In the genomic region with DNA sequence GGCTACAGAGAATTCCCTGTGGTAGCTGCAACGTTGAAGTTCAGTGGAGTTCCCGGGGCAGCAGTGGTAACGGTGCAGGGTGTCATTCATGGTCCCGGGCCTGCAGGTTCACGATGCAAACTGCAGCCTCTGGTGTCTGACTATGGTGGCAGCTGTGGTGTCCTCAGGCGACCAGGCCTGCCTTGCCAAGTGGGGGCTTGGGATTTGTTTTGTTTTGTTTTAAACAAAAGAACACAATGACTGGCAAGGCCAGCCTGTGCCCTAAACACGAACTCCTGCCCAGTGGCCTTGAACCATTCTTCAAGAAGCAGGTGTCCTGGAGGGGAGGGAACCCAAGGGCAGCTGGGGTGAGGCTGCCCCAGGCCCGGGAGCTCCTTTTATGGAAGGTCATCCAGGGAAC, we compare ENCODE assay signal across 4 cellular contexts. TPM values are rescaled to one million over a fixed set of nuclear protein-coding genes. Genes with fewer than 3 reads are reported as not detected.
"Had no signal": no experiment of that assay in that cellular context is flagged by ENCODE, and none has a peak within 500 bp of the region (broad histone marks: within the 10 kb centered on the region; RNA-seq: fewer than 3 reads in every experiment).

No MANE protein-coding gene starts in this region.

- ATAC-seq: GM12878 had no signal

- H3K4me3 ChIP-seq: GM12878 had no signal

- DNase-seq: GDM1, GF-D8 had no signal

RNA-seq across cellular contexts. Expression of a gene that starts 48.5 kb away (rescaled TPM):
- total RNA-seq: G401, GM12878 had no signal
- polyA plus RNA-seq: GM12878 had no signal
